In genomic region chr10:77582710-77583115, GRCh38 we compare ENCODE assay signal across 10 cellular contexts. TPM values are rescaled to one million over a fixed set of nuclear protein-coding genes. Genes with fewer than 3 reads are reported as not detected.
A peak's percentile ranks its signal among the peaks of the same experiment; 100 is the strongest.
DNase-seq lines count a peak whose midpoint lies in the region; ATAC-seq and TF ChIP-seq lines count a peak whose summit lies in the region.
"Had no signal": no experiment of that assay in that cellular context is flagged by ENCODE, and none has a peak within 500 bp of the region (broad histone marks: within the 10 kb centered on the region; RNA-seq: fewer than 3 reads in every experiment).

No MANE protein-coding gene starts in this region.

- H3K9me3 Mint-ChIP-seq in activated CD8-positive, alpha-beta memory T cell treated with anti-CD3 and anti-CD28 coated beads, Interleukin-2, amount 10 ng/mL, durations not matched to agents 7 days and 5 days (ENCODE audit: low read depth), result no peaks in the 10 kb centered on the region

- H3K36me3 Mint-ChIP-seq in activated CD8-positive, alpha-beta memory T cell treated with anti-CD3 and anti-CD28 coated beads, Interleukin-2, amount 10 ng/mL, durations not matched to agents 7 days and 5 days, result no peaks in the 10 kb centered on the region

- H3K4me1 Mint-ChIP-seq in activated CD8-positive, alpha-beta memory T cell treated with anti-CD3 and anti-CD28 coated beads, Interleukin-2, amount 10 ng/mL, durations not matched to agents 7 days and 5 days, result peaks cover 16% of the 10 kb centered on the region
- H3K4me1 Mint-ChIP-seq: B cell had no signal

- peak overlapping the region; percentile 50 for H3K27ac Mint-ChIP-seq in activated CD8-positive, alpha-beta memory T cell treated with anti-CD3 and anti-CD28 coated beads, Interleukin-2, amount 10 ng/mL, durations not matched to agents 7 days and 5 days
- H3K27ac Mint-ChIP-seq: B cell had no signal

- peaks cover 2% of the 10 kb centered on the region for H3K27me3 Mint-ChIP-seq in activated CD8-positive, alpha-beta memory T cell treated with anti-CD3 and anti-CD28 coated beads, Interleukin-2, amount 10 ng/mL, durations not matched to agents 7 days and 5 days
- H3K27me3 Mint-ChIP-seq: B cell had no signal

- H3K27ac ChIP-seq in coronary artery, result peak overlapping the region in 1 of 2 donors; percentile 27

- ATAC-seq in activated CD8-positive, alpha-beta memory T cell treated with anti-CD3 and anti-CD28 coated beads, Interleukin-2, amount 10 ng/mL, durations not matched to agents 7 days and 5 days, result peak; percentile 84

- no peak overlapping the region for H3K4me3 Mint-ChIP-seq in activated CD8-positive, alpha-beta memory T cell treated with anti-CD3 and anti-CD28 coated beads, Interleukin-2, amount 10 ng/mL, durations not matched to agents 7 days and 5 days
- H3K4me3 Mint-ChIP-seq: B cell had no signal

- peak; percentile 64 for DNase-seq in activated CD8-positive, alpha-beta memory T cell treated with anti-CD3 and anti-CD28 coated beads, Interleukin-2, amount 10 ng/mL, durations not matched to agents 7 days and 5 days
- DNase-seq in activated CD8-positive, alpha-beta memory T cell treated with anti-CD3 and anti-CD28 coated beads, Interleukin-2, amount 50 U/mL, for 4 hours, result no peak
- DNase-seq in epithelial cell of proximal tubule (ENCODE audit: low read depth), result peak; percentile 52
- peak; percentile 9 to 18 for DNase-seq in stimulated activated CD8-positive, alpha-beta memory T cell treated with anti-CD3 and anti-CD28 coated beads, Interleukin-7, amount 100 ng/mL, for 48 hours (ENCODE audit: extremely low read depth in 1 of 2, low read depth in 1 of 2)
- DNase-seq in coronary artery (ENCODE audit: low spot score), result no peak
- no peak for DNase-seq in germinal center (ENCODE audit: low spot score)
- no peak for DNase-seq in D341Med (ENCODE audit: low spot score)
- DNase-seq: activated effector memory CD4-positive, alpha-beta T cell treated with Interleukin-2 at 50 U/mL for 16 hours had no signal

- CTCF ChIA-PET in activated CD8-positive, alpha-beta memory T cell treated with anti-CD3 and anti-CD28 coated beads, Interleukin-2, amount 10 ng/mL, durations not matched to agents 7 days and 5 days (lab: Charles Lee), result no interaction called here

- no peak overlapping the region for H3K4me3 ChIP-seq in epithelial cell of proximal tubule (ENCODE audit: low read depth, low read length)
- no peak overlapping the region for H3K4me3 ChIP-seq in coronary artery

- TF ChIP-seq CTCF in epithelial cell of proximal tubule (conservative IDR thresholded peaks at IDR 0.05; ENCODE audit: low read depth, low read length) (no peak), coronary artery (IDR thresholded peaks at IDR 0.05) (no peak)

TF ChIP-seq in PFSK-1, 5 proteins besides CTCF, POLR2A, EP300 and RAD21:
- no peak for TF ChIP-seq POLR2AphosphoS5 (IDR thresholded peaks at IDR 0.05; ENCODE audit: low read depth, low read length)
- TF ChIP-seq FOXP2 (optimal IDR thresholded peaks at IDR 0.05; ENCODE audit: borderline replicate concordance, extremely low read depth, extremely low read length, insufficient read depth), result peak; percentile 15

RNA-seq across cellular contexts. Expression of gene KCNMA1, which starts 54.9 kb away (rescaled TPM):
- total RNA-seq in activated CD8-positive, alpha-beta memory T cell treated with anti-CD3 and anti-CD28 coated beads, Interleukin-2, amount 10 ng/mL, durations not matched to agents 7 days and 5 days, result 1 to 10 TPM in 1 of 2 experiments, under 1 TPM in 1; 0.55 to 1.5 TPM
- polyA plus RNA-seq in PFSK-1 (2012; ENCODE audit: insufficient read length, low read depth), result 41.4 TPM
- total RNA-seq in epithelial cell of proximal tubule, result 12.5 and 19.5 TPM in 2 replicates

Comparison
In these comparisons a context has a peak if more than half of its experiments do, and no peak if none do; other contexts are left out.
1. DNase-seq: peak in activated CD8-positive, alpha-beta memory T cell treated with anti-CD3 and anti-CD28 coated beads, Interleukin-2, amount 10 ng/mL, durations not matched to agents 7 days and 5 days (single experiment), epithelial cell of proximal tubule (single experiment) and stimulated activated CD8-positive, alpha-beta memory T cell treated with anti-CD3 and anti-CD28 coated beads, Interleukin-7, amount 100 ng/mL, for 48 hours (2 of 2); none in activated CD8-positive, alpha-beta memory T cell treated with anti-CD3 and anti-CD28 coated beads, Interleukin-2, amount 50 U/mL, for 4 hours (single experiment), coronary artery (single experiment), germinal center (single experiment) and D341Med (single experiment).